ENCODE assay signal across 1 cellular context in genomic region chr6:37523412-37523811, GRCh38.
A peak's percentile ranks its signal among the peaks of the same experiment; 100 is the strongest.
TF ChIP-seq lines count a peak whose summit lies in the region.

No MANE protein-coding gene starts in this region.

TF ChIP-seq in GM12878, 131 proteins besides CTCF, POLR2A, EP300 and RAD21:
- TF ChIP-seq E2F8 (IDR thresholded peaks at IDR 0.05; ENCODE audit: low read depth, partially characterized antibody) (no peak), ZNF384 (IDR thresholded peaks at IDR 0.05; ENCODE audit: borderline replicate concordance, low read depth, low read length) (0 out of 2 replicates have a peak, but pooled peaks have one; percentile 34)
